Comparison of ENCODE assay signal across 9 cellular contexts in the genomic region with DNA sequence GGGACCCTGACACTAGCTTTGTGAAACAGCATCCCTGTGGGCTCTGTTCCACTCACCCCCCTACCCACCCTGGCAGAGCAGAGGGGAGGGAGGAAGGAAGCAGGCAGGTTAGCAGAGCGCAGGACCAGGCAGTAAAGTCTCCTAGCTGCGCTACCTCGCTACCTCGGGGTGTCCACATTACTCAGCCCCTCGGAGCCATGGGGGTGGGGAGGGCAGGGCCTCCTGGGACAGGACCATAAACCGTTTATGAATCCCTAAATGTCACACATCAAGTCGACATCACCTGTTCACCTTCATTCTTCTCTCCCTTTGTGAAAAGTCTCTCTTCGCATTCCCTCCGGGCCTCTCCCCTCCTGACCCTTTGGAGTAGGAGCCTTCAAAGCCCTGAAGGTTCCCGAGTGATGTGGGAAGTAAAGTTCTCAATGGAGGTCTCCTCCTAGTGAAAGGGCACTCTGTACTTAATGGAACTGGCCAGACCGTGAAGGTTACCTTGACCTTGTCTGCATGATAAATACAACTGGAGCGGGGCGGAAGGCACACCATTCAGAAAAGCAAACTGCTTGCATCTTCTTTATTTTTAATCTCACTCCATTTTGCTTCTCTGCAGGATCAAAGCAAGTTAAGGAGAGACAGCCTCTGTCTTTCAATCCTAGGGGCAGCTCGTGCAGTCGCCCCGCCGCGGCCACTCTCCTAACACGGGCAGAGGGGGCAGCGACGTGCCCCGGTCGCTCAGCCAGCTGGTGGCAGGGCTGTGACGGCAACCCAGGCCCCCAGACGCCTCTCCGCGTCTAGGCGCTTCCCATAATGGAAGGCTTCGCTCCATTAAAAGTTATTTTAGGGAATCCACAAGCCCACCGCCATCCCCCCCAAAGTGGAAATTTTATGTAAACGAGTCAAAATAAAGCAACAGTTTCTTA. TPM values are rescaled to one million over a fixed set of nuclear protein-coding genes. Genes with fewer than 3 reads are reported as not detected.
DNase-seq lines count a peak whose midpoint lies in the region; ATAC-seq, FAIRE-seq and TF ChIP-seq lines count a peak whose summit lies in the region.
"Had no signal": no experiment of that assay in that cellular context is flagged by ENCODE, and none has a peak within 500 bp of the region (broad histone marks: within the 10 kb centered on the region; RNA-seq: fewer than 3 reads in every experiment).

No MANE protein-coding gene starts in this region.

- H2AFZ ChIP-seq in astrocyte (ENCODE audit: low read depth, low read length): peak overlapping the region; percentile 56

- H3K79me2 ChIP-seq in astrocyte (ENCODE audit: insufficient read depth, low read length): no peaks in the 10 kb centered on the region

- no peaks in the 10 kb centered on the region for H3K36me3 Mint-ChIP-seq in astrocyte (ENCODE audit: low read depth, unreplicated experiment)

- peak overlapping the region; percentile 94 for H3K27ac Mint-ChIP-seq in astrocyte (ENCODE audit: unreplicated experiment)

- H3K36me3 ChIP-seq in astrocyte (ENCODE audit: insufficient read depth, low read length) (no peaks in the 10 kb centered on the region), suprapubic skin (no peaks in the 10 kb centered on the region)

- no peak for TF ChIP-seq EP300 in suprapubic skin (IDR thresholded peaks at IDR 0.05)

- TF ChIP-seq CTCF in astrocyte (IDR thresholded peaks at IDR 0.05; ENCODE audit: insufficient read depth, low read depth, low read length) (no peak), suprapubic skin (IDR thresholded peaks at IDR 0.05) (no peak), GM20000 (IDR thresholded peaks at IDR 0.05; ENCODE audit: extremely low read depth, missing control alignments) (no peak)

- H3K4me2 ChIP-seq in astrocyte (ENCODE audit: low read length): peak overlapping the region; percentile 96

- no peaks in the 10 kb centered on the region for H3K27me3 Mint-ChIP-seq in astrocyte (ENCODE audit: low read depth, unreplicated experiment)

- H3K9ac ChIP-seq in astrocyte (ENCODE audit: low read length): peak overlapping the region; percentile 87

- no peaks in the 10 kb centered on the region for H4K20me1 ChIP-seq in astrocyte (ENCODE audit: insufficient read depth, low read length)

- H3K4me3 ChIP-seq in astrocyte (ENCODE audit: insufficient read depth, low read depth, low read length) (peak overlapping the region; percentile 55), suprapubic skin (peak overlapping the region; percentile 80)

- H3K27ac ChIP-seq in astrocyte (ENCODE audit: low read depth, low read length): no peak overlapping the region
- peak overlapping the region; percentile 88 for H3K27ac ChIP-seq in suprapubic skin
- H3K27ac ChIP-seq: HL-60 had no signal

- H3K4me1 ChIP-seq in astrocyte (ENCODE audit: insufficient read depth, low read length): peaks cover 14% of the 10 kb centered on the region
- peaks cover 24% of the 10 kb centered on the region for H3K4me1 ChIP-seq in suprapubic skin

- no peak for FAIRE-seq in astrocyte (lab: Jason Lieb, UNC)

- DNase-seq in NCI-H82 (lab: John Stamatoyannopoulos, UW) (peak; percentile 28), NCI-H82 treated with DMSO at 0.1 percent for 48 hours (lab: John Stamatoyannopoulos, UW; ENCODE audit: unreplicated experiment) (no peak), astrocyte (ENCODE audit: low read depth) (no peak), islet precursor cell (peak; percentile 85), suprapubic skin (ENCODE audit: low spot score in 2 of 2) (no peak), GM20000 (ENCODE audit: low spot score) (no peak), putamen (ENCODE audit: low spot score) (no peak)

- no peak for ATAC-seq in GM19035 (IDR thresholded peaks at IDR 0.05; ENCODE audit: unreplicated experiment)

- no peaks in the 10 kb centered on the region for H3K9me3 Mint-ChIP-seq in astrocyte (ENCODE audit: unreplicated experiment)

- TF ChIP-seq POLR2A in suprapubic skin (IDR thresholded peaks at IDR 0.05): no peak

- H3K4me1 Mint-ChIP-seq in astrocyte (ENCODE audit: low read depth, unreplicated experiment): peaks cover 17% of the 10 kb centered on the region

- H3K27me3 ChIP-seq in astrocyte (ENCODE audit: insufficient read depth, low read length) (no peaks in the 10 kb centered on the region), suprapubic skin (no peaks in the 10 kb centered on the region)

- H3K4me3 Mint-ChIP-seq in astrocyte (ENCODE audit: unreplicated experiment): peak overlapping the region; percentile 84

- WGBS in suprapubic skin: 71% methylated on average over 30 of the region's 31 CpGs

- H3K9me3 ChIP-seq in astrocyte (ENCODE audit: insufficient read depth, low read depth, low read length) (no peaks in the 10 kb centered on the region), suprapubic skin (no peaks in the 10 kb centered on the region)

RNA-seq across cellular contexts. Expression of gene SMAD7, which starts 23.8 kb away (rescaled TPM):
- 62.9 and 76.2 TPM in 2 replicates for total RNA-seq in astrocyte
- 10 to 100 TPM; 19.7 to 41.6 (median 27.8) TPM for total RNA-seq in suprapubic skin

Comparison
In these comparisons a context has a peak if more than half of its experiments do, and no peak if none do; other contexts are left out.
1. DNase-seq: peak in NCI-H82 (single experiment) and islet precursor cell (single experiment); none in NCI-H82 treated with DMSO at 0.1 percent for 48 hours (single experiment), astrocyte (single experiment), suprapubic skin (0 of 2), GM20000 (single experiment) and putamen (single experiment).